In the genomic region with DNA sequence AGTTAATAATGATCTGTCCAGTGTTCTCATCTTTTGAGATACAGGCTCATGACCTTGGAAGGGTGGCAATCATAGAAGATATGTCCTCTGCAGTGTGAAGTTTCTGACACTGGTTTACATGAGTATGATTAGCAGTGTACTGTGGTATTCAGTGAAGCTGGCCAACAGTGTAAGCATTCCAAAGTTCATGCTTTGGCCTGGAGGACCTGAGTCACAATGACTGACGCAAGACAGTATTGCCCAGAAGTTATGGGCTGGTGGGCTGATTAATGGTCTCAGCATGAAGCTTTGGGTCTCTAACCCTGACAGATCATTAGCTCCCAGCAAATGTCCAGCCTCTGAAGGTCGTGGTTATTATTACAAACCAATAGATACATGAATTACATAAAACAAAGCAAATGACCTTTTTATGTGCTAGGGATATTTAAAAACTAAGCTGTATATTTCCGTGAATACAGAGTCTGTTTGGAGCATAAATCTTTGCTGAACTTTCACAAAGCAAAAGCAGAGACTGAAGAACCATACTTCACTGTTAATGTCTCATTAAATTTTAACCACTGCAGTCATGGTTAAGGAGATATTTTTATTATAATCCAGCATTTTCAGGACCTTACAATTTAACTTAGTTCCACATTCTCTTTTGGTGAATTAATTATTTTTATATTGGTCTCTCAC, we compare ENCODE assay signal across 9 cellular contexts. TPM values are rescaled to one million over a fixed set of nuclear protein-coding genes. Genes with fewer than 3 reads are reported as not detected.
DNase-seq lines count a peak whose midpoint lies in the region; ATAC-seq and TF ChIP-seq lines count a peak whose summit lies in the region.
"Had no signal": no experiment of that assay in that cellular context is flagged by ENCODE, and none has a peak within 500 bp of the region (broad histone marks: within the 10 kb centered on the region; RNA-seq: fewer than 3 reads in every experiment).

No MANE protein-coding gene starts in this region.

- H3K4me1 Mint-ChIP-seq in activated CD4-positive, alpha-beta T cell treated with anti-CD3 and anti-CD28 coated beads, Interleukin-2, amount 10 ng/mL, durations not matched to agents 24 days and 14 days, result no peaks in the 10 kb centered on the region

- H3K4me1 ChIP-seq in mammary epithelial cell (ENCODE audit: insufficient read depth, low read length) (no peaks in the 10 kb centered on the region), tibial artery (peaks cover 0 to 32% (median 8%) of the 10 kb centered on the region in 4 donors)

- H3K27me3 Mint-ChIP-seq in activated CD4-positive, alpha-beta T cell treated with anti-CD3 and anti-CD28 coated beads, Interleukin-2, amount 10 ng/mL, durations not matched to agents 24 days and 14 days, result peaks cover 17% of the 10 kb centered on the region

- H3K9ac ChIP-seq in mammary epithelial cell (ENCODE audit: insufficient read depth, low read length), result no peak overlapping the region

- no peaks in the 10 kb centered on the region for H4K20me1 ChIP-seq in mammary epithelial cell (ENCODE audit: insufficient read depth, low read length)

- WGBS in mammary epithelial cell (ENCODE audit: low coverage, missing lambda C conversion rate), result 65% methylated on average over 2 of the region's 3 CpGs

- in situ Hi-C loops in mammary epithelial cell (cut with MboI; ENCODE audit: low sequenced_read_pairs in 2 of 2), result no loop called here

- ATAC-seq in HG02981 (IDR thresholded peaks at IDR 0.05; ENCODE audit: unreplicated experiment), result no peak

- no peak overlapping the region for H3K4me3 ChIP-seq in mammary epithelial cell (replicated peaks in 1 of 3; ENCODE audit: insufficient read depth in 1 of 3, low read depth in 2 of 3, low read length in 3 of 3)
- no peak overlapping the region for H3K4me3 ChIP-seq in tibial artery

- H3K9me3 ChIP-seq in mammary epithelial cell (replicated peaks; ENCODE audit: insufficient read depth, low read length), result no peaks in the 10 kb centered on the region
- H3K9me3 ChIP-seq in tibial artery, result no peaks in the 10 kb centered on the region

- dilution Hi-C loops in mammary epithelial cell (cut with HindIII; ENCODE audit: low sequenced_read_pairs), result no loop called here

- no peak overlapping the region for H3K27ac Mint-ChIP-seq in activated CD4-positive, alpha-beta T cell treated with anti-CD3 and anti-CD28 coated beads, Interleukin-2, amount 10 ng/mL, durations not matched to agents 24 days and 14 days

- DNase-seq in HT1080 (ENCODE audit: low read depth) (peak; percentile 80), mammary epithelial cell (peak; percentile 77), kidney tubule cell (ENCODE audit: low spot score) (peak; percentile 95), tibial artery (peak; percentile 67 to 78), ecto neural progenitor cell (ENCODE audit: low spot score) (no peak)
- DNase-seq in activated naive CD4-positive, alpha-beta T cell (lab: John Stamatoyannopoulos, UW), result no peak
- DNase-seq in activated CD4-positive, alpha-beta T cell treated with anti-CD3 and anti-CD28 coated beads, Interleukin-2, amount 10 ng/mL, durations not matched to agents 24 days and 14 days, result no peak
- DNase-seq: NCI-H146 had no signal

- H3K27ac ChIP-seq in mammary epithelial cell (ENCODE audit: insufficient read depth, low read depth, low read length) (no peak overlapping the region), tibial artery (peak overlapping the region; percentile 45 to 62)

- H3K36me3 Mint-ChIP-seq in activated CD4-positive, alpha-beta T cell treated with anti-CD3 and anti-CD28 coated beads, Interleukin-2, amount 10 ng/mL, durations not matched to agents 24 days and 14 days (ENCODE audit: low read depth), result no peaks in the 10 kb centered on the region

- no TSS peak for BruUV-seq in mammary epithelial cell (replicated peaks; lab: Mats Ljungman, UMichigan)

- no peaks in the 10 kb centered on the region for H3K9me3 Mint-ChIP-seq in activated CD4-positive, alpha-beta T cell treated with anti-CD3 and anti-CD28 coated beads, Interleukin-2, amount 10 ng/mL, durations not matched to agents 24 days and 14 days

- H3K4me3 Mint-ChIP-seq in activated CD4-positive, alpha-beta T cell treated with anti-CD3 and anti-CD28 coated beads, Interleukin-2, amount 10 ng/mL, durations not matched to agents 24 days and 14 days, result no peak overlapping the region

- H3K36me3 ChIP-seq in mammary epithelial cell (ENCODE audit: insufficient read depth, low read length), result no peaks in the 10 kb centered on the region
- H3K36me3 ChIP-seq in tibial artery, result no peaks in the 10 kb centered on the region

- H3K4me2 ChIP-seq in mammary epithelial cell (ENCODE audit: insufficient read depth, low read depth, low read length), result no peak overlapping the region

- no peaks in the 10 kb centered on the region for H3K79me2 ChIP-seq in mammary epithelial cell (ENCODE audit: insufficient read depth, low read length)

- intact Hi-C loops in mammary epithelial cell (cut with micrococcal nuclease), result loop anchor here (2.0 kb wide), 1 partner anchor 35 kb away; no protein-coding TSS in a partner anchor
- intact Hi-C loops in tibial artery (cut with DNase I; ENCODE audit: low total_unique reads), result loop anchor here (10.0 kb wide), 1 partner anchor 461 kb away; no protein-coding TSS in a partner anchor
- intact Hi-C loops in activated CD4-positive, alpha-beta T cell treated with anti-CD3 and anti-CD28 coated beads, Interleukin-2, amount 10 ng/mL, durations not matched to agents 24 days and 14 days (cut with micrococcal nuclease), result no loop called here

- TF ChIP-seq CTCF in mammary epithelial cell (conservative IDR thresholded peaks at IDR 0.05 in 1 of 2, IDR thresholded peaks at IDR 0.05 in 1 of 2; ENCODE audit: extremely low read depth in 1 of 2, insufficient read depth in 1 of 2, low read depth in 1 of 2, low read length in 2 of 2) (no peak), tibial artery (IDR thresholded peaks at IDR 0.05) (no peak)

- no peak overlapping the region for H2AFZ ChIP-seq in mammary epithelial cell (ENCODE audit: low read depth, low read length)

- CTCF ChIA-PET in mammary epithelial cell (lab: Charles Lee; ENCODE audit: low non-redundant PET), result interaction anchor here (0.6 kb wide), 1 partner anchor 14 kb away, joined by 3 read pairs; no protein-coding TSS in a partner anchor

- no peaks in the 10 kb centered on the region for H3K27me3 ChIP-seq in mammary epithelial cell (ENCODE audit: insufficient read depth, low read length)
- H3K27me3 ChIP-seq in tibial artery, result no peaks in the 10 kb centered on the region

RNA-seq across cellular contexts. Expression of a gene that starts 28.3 kb away (rescaled TPM):
- total RNA-seq in HT1080 (2014; rRNA removed; shearing (Covaris generic)), result 30.8 and 33.5 TPM in 2 replicates
- 15.3 and 17.6 TPM in 2 replicates for polyA plus RNA-seq in HT1080 (2015; cell fraction: cytosol; rRNA removed)
- polyA plus RNA-seq in HT1080 (2015; cell fraction: nucleus; rRNA removed), result 38.7 and 38.9 TPM in 2 replicates
- total RNA-seq in mammary epithelial cell, result 10 to 100 TPM; 36.4 to 54.8 TPM
- polyA plus RNA-seq in mammary epithelial cell, result 11.1 TPM
- polyA minus RNA-seq in mammary epithelial cell, result 26.1 TPM
- total RNA-seq in activated CD4-positive, alpha-beta T cell treated with anti-CD3 and anti-CD28 coated beads, Interleukin-2, amount 10 ng/mL, durations not matched to agents 24 days and 14 days, result 51.9 and 54.0 TPM in 2 replicates

Comparison
In these comparisons a context has a peak if more than half of its experiments do, and no peak if none do; other contexts are left out.
1. DNase-seq: peak in HT1080 (single experiment), mammary epithelial cell (single experiment), kidney tubule cell (single experiment) and tibial artery (2 of 2); none in activated naive CD4-positive, alpha-beta T cell (0 of 4), ecto neural progenitor cell (single experiment) and activated CD4-positive, alpha-beta T cell treated with anti-CD3 and anti-CD28 coated beads, Interleukin-2, amount 10 ng/mL, durations not matched to agents 24 days and 14 days (single experiment).